In genomic region chr10:17061418-17061817, GRCh38 we compare ENCODE assay signal across 14 cellular contexts.
DNase-seq lines count a peak whose midpoint lies in the region; ATAC-seq and TF ChIP-seq lines count a peak whose summit lies in the region.
"Had no signal": no experiment of that assay in that cellular context is flagged by ENCODE, and none has a peak within 500 bp of the region (broad histone marks: within the 10 kb centered on the region; RNA-seq: fewer than 3 reads in every experiment).

No MANE protein-coding gene starts in this region.

- CTCF ChIA-PET in Panc1 (lab: Charles Lee): no interaction called here

- H3K4me3 ChIP-seq in AG10803 (ENCODE audit: low read length) (no peak overlapping the region), Panc1 (ENCODE audit: low read depth in 2 of 2, low read length in 2 of 2) (no peak overlapping the region)

- H3K27ac ChIP-seq in Panc1 (ENCODE audit: low read length): peak overlapping the region; percentile 97
- H3K27ac ChIP-seq: VCaP had no signal

- H3K4me1 ChIP-seq in Panc1 (ENCODE audit: control insufficient read depth, insufficient read depth, low read length): peaks cover 49% of the 10 kb centered on the region

- TF ChIP-seq CTCF in AG10803 (conservative IDR thresholded peaks at IDR 0.05; ENCODE audit: low read length) (no peak), Panc1 (IDR thresholded peaks at IDR 0.05) (no peak), chondrocyte (IDR thresholded peaks at IDR 0.05) (no peak), mesothelial cell of epicardium (IDR thresholded peaks at IDR 0.05; ENCODE audit: unreplicated experiment) (no peak)

- POLR2A ChIA-PET in Panc1 (lab: Charles Lee): interaction anchor here (0.6 kb wide), 1 partner anchor 95 kb away, joined by 4 read pairs; no protein-coding TSS in a partner anchor

- H3K27ac Mint-ChIP-seq in chondrocyte (ENCODE audit: unreplicated experiment) (peak overlapping the region; percentile 96), mesothelial cell of epicardium (peak overlapping the region; percentile 87)

- no TSS peak for BruUV-seq in Panc1 (replicated peaks; lab: Mats Ljungman, UMichigan)

- no peaks in the 10 kb centered on the region for H3K27me3 ChIP-seq in Panc1 (ENCODE audit: control insufficient read depth, insufficient read depth, low read length)
- H3K27me3 ChIP-seq: BE2C had no signal

- H3K36me3 ChIP-seq in Panc1 (ENCODE audit: control insufficient read depth, insufficient read depth, low read length): no peaks in the 10 kb centered on the region
- H3K36me3 ChIP-seq: BE2C had no signal

- no peaks in the 10 kb centered on the region for H3K36me3 Mint-ChIP-seq in chondrocyte (ENCODE audit: low read depth)
- peaks cover 2% of the 10 kb centered on the region for H3K36me3 Mint-ChIP-seq in mesothelial cell of epicardium

- DNase-seq in AG10803 (ENCODE audit: low read depth): peak; percentile 53
- DNase-seq in Panc1 (ENCODE audit: low read depth, low spot score): no peak
- DNase-seq in chondrocyte (ENCODE audit: low spot score): no peak
- DNase-seq in mesothelial cell of epicardium (ENCODE audit: low spot score in 2 of 2, unreplicated experiment in 2 of 2): no peak
- no peak for DNase-seq in medulla oblongata (ENCODE audit: extremely low spot score)
- no peak for DNase-seq in mesenteric fat pad (ENCODE audit: low spot score)
- DNase-seq in effector CD8-positive, alpha-beta T cell (lab: John Stamatoyannopoulos, UW): no peak
- DNase-seq: BE2C; NCI-H1436; NCI-H69; posterior cingulate gyrus; stimulated activated CD4-positive, alpha-beta T cell treated with anti-CD3 and anti-CD28 coated beads, Interleukin-2, amount 100 ng/mL, for 24 hours had no signal

- no peak overlapping the region for H3K4me3 Mint-ChIP-seq in chondrocyte (ENCODE audit: unreplicated experiment)
- no peak overlapping the region for H3K4me3 Mint-ChIP-seq in mesothelial cell of epicardium

- H3K4me1 Mint-ChIP-seq in chondrocyte (ENCODE audit: low read depth) (peaks cover 83% of the 10 kb centered on the region), mesothelial cell of epicardium (peaks cover 65% of the 10 kb centered on the region)

- H3K27me3 Mint-ChIP-seq in chondrocyte (ENCODE audit: low read depth) (no peaks in the 10 kb centered on the region), mesothelial cell of epicardium (ENCODE audit: low read depth) (no peaks in the 10 kb centered on the region)

- intact Hi-C loops in Panc1 (cut with micrococcal nuclease; ENCODE audit: unreplicated experiment): loop anchor here (5.0 to 10.0 kb wide), 4 partner anchors 39 to 163 kb away; partner anchors contain the start of gene VIM

- H3K9me3 Mint-ChIP-seq in chondrocyte (ENCODE audit: low read depth) (peaks cover 6% of the 10 kb centered on the region), mesothelial cell of epicardium (no peaks in the 10 kb centered on the region)

- no peak for ATAC-seq in Panc1
- no peak for ATAC-seq in GM19035 (IDR thresholded peaks at IDR 0.05; ENCODE audit: unreplicated experiment)

- H3K9me3 ChIP-seq in Panc1 (ENCODE audit: control insufficient read depth, insufficient read depth, low read depth, low read length): peaks cover 5% of the 10 kb centered on the region; the same call in 1 of the 2 replicates
- H3K9me3 ChIP-seq: BE2C had no signal

- in situ Hi-C loops in Panc1 (cut with HindIII; ENCODE audit: low pct_unique_long_range_greater_than_20kb, low sequenced_read_pairs): no loop called here
